31 cellular contexts compared by ENCODE assay signal in the genomic region with DNA sequence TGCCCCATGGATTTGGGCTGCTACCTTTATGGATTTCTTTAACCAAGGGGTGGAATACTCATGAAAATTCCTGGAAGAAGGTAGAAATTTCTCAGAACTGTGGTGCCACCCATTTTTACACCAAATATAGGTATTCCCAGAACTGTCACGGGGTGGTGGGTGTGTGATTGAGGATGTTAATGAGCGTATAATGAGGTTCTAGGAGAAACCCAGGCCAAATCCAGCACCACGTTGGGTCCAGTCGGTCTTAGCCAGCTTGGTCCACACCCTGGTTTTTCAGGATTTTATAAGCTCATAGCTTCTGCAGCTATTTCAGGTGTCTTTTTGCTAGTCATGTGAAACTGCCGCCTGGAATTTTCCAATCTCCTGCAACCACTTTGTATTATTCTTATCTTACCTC.
"Had no signal": no experiment of that assay in that cellular context is flagged by ENCODE, and none has a peak within 500 bp of the region (broad histone marks: within the 10 kb centered on the region; RNA-seq: fewer than 3 reads in every experiment).

No MANE protein-coding gene starts in this region.

- H3K4me1 ChIP-seq: body of pancreas, colonic mucosa, esophagus muscularis mucosa, gastrocnemius medialis had no signal

- H3K27me3 ChIP-seq: body of pancreas, colonic mucosa, foreskin keratinocyte had no signal

- DNase-seq: activated CD4-positive, alpha-beta memory T cell treated with anti-CD3 and anti-CD28 coated beads, Interleukin-2, amount 10 ng/mL, durations not matched to agents 7 days and 5 days; activated CD4-positive, alpha-beta T cell treated with anti-CD3 and anti-CD28 coated beads for 1 hour; activated CD4-positive, alpha-beta T cell treated with anti-CD3 and anti-CD28 coated beads for 4 hours; activated CD4-positive, alpha-beta T cell treated with anti-CD3 and anti-CD28 coated beads, Interleukin-2, amount 10 ng/mL, durations not matched to agents 7 days and 5 days; activated CD4-positive, alpha-beta T cell treated with anti-CD3 and anti-CD28 coated beads, Interleukin-2, amount 50 U/mL, for 4 hours; activated CD8-positive, alpha-beta memory T cell treated with anti-CD3 and anti-CD28 coated beads, Interleukin-2, amount 50 U/mL, for 48 hours; activated effector memory CD4-positive, alpha-beta T cell treated with Interleukin-2 at 50 U/mL for 16 hours; activated gamma-delta T cell treated with Interleukin-2 at 50 U/mL for 16 hours; activated naive CD4-positive, alpha-beta T cell treated with anti-CD3 and anti-CD28 coated beads, Interleukin-2, amount 50 U/mL, for 16 hours; activated naive CD4-positive, alpha-beta T cell treated with Interleukin-2 at 50 U/mL for 16 hours; activated T-cell treated with anti-CD3 and anti-CD28 coated beads for 4 hours; activated T-cell treated with anti-CD3 and anti-CD28 coated beads, Interleukin-2, amount 50 U/mL, for 24 hours; activated T-cell treated with anti-CD3 and anti-CD28 coated beads, Interleukin-2, amount 50 U/mL, for 72 hours; amniotic stem cell; aorta; body of pancreas; central memory CD4-positive, alpha-beta T cell; cerebellar nuclear complex; colonic mucosa; effector CD4-positive, alpha-beta T cell; effector memory CD8-positive, alpha-beta T cell; erythroblast; gastrocnemius medialis; SW 1271; T-cell; T-helper 9 cell had no signal

- H3K9me3 ChIP-seq: body of pancreas, colonic mucosa, esophagus muscularis mucosa, gastrocnemius medialis had no signal

- H3K4me3 ChIP-seq: body of pancreas, colonic mucosa, esophagus muscularis mucosa, gastrocnemius medialis had no signal

- H3K27ac ChIP-seq: body of pancreas, colonic mucosa, esophagus muscularis mucosa, foreskin keratinocyte, gastrocnemius medialis, VCaP had no signal

- ATAC-seq: activated T-cell treated with anti-CD3 and anti-CD28 coated beads, Interleukin-2, amount 50 U/mL, for 72 hours; activated T-helper 17 cell treated with anti-CD3 and anti-CD28 coated beads, Interleukin-2, amount 50 U/mL, for 72 hours; body of pancreas; effector memory CD8-positive, alpha-beta T cell; foreskin keratinocyte; gastrocnemius medialis had no signal

- H3K36me3 ChIP-seq: colonic mucosa, esophagus muscularis mucosa, gastrocnemius medialis had no signal

- FAIRE-seq: TTC549 had no signal
